8 cellular contexts compared by ENCODE assay signal in genomic region chr1:55212349-55213028, GRCh38. TPM values are rescaled to one million over a fixed set of nuclear protein-coding genes. Genes with fewer than 3 reads are reported as not detected.
A peak's percentile ranks its signal among the peaks of the same experiment; 100 is the strongest.
DNase-seq lines count a peak whose midpoint lies in the region; ATAC-seq and TF ChIP-seq lines count a peak whose summit lies in the region.

No MANE protein-coding gene starts in this region.

- peak overlapping the region; percentile 94; the same call in 1 of the 2 replicates for H3K4me2 ChIP-seq in SK-N-SH

- peaks cover 25 to 49% of the 10 kb centered on the region in 2 experiments; a peak in 3 of 4 replicates for H3K4me1 ChIP-seq in SK-N-SH (ENCODE audit: control insufficient read depth in 1 of 2, insufficient read depth in 2 of 2, low read depth in 1 of 2, low read length in 1 of 2)

- H3K9me3 Mint-ChIP-seq in T-helper 1 cell treated with Interleukin-12 subunit alpha and Interleukin-12 subunit beta and Interleukin-4 antibody, amounts not matched to agents 30 μg/mL and 1 μg/mL, for 36 hours, result no peaks in the 10 kb centered on the region
- H3K9me3 Mint-ChIP-seq in stimulated activated memory B cell treated with anti-CD40 and anti-IgM and Interleukin-4, amounts not matched to agents 10 μg/mL and 1 μg/mL and 100 μg/mL, for 72 hours, result no peaks in the 10 kb centered on the region

- DNase-seq in SK-N-SH (no peak), fibroblast of the aortic adventitia (ENCODE audit: low read depth) (no peak), ACHN (no peak), GF-D8 (lab: John Stamatoyannopoulos, UW) (no peak)

- H3K4me3 Mint-ChIP-seq in T-helper 1 cell treated with Interleukin-12 subunit alpha and Interleukin-12 subunit beta and Interleukin-4 antibody, amounts not matched to agents 30 μg/mL and 1 μg/mL, for 36 hours, result peak overlapping the region; percentile 97
- H3K4me3 Mint-ChIP-seq in stimulated activated memory B cell treated with anti-CD40 and anti-IgM and Interleukin-4, amounts not matched to agents 10 μg/mL and 1 μg/mL and 100 μg/mL, for 72 hours, result peak overlapping the region; percentile 95

- no peak for TF ChIP-seq EP300 in SK-N-SH (IDR thresholded peaks at IDR 0.05; ENCODE audit: borderline replicate concordance in 1 of 2, low read depth in 1 of 2, low read length in 1 of 2)

- H3K9me3 ChIP-seq in SK-N-SH, result no peaks in the 10 kb centered on the region

- in situ Hi-C loops in ACHN (cut with HindIII; ENCODE audit: low pct_ligation_motif_present, low pct_unique_long_range_greater_than_20kb, low sequenced_read_pairs), result no loop called here

- no peaks in the 10 kb centered on the region for H3K9me2 ChIP-seq in SK-N-SH

- peaks cover 58% of the 10 kb centered on the region for H3K4me1 Mint-ChIP-seq in T-helper 1 cell treated with Interleukin-12 subunit alpha and Interleukin-12 subunit beta and Interleukin-4 antibody, amounts not matched to agents 30 μg/mL and 1 μg/mL, for 36 hours (ENCODE audit: low read depth)
- peaks cover 75% of the 10 kb centered on the region for H3K4me1 Mint-ChIP-seq in stimulated activated memory B cell treated with anti-CD40 and anti-IgM and Interleukin-4, amounts not matched to agents 10 μg/mL and 1 μg/mL and 100 μg/mL, for 72 hours

- H3K27me3 Mint-ChIP-seq in T-helper 1 cell treated with Interleukin-12 subunit alpha and Interleukin-12 subunit beta and Interleukin-4 antibody, amounts not matched to agents 30 μg/mL and 1 μg/mL, for 36 hours (ENCODE audit: low read depth), result no peaks in the 10 kb centered on the region
- no peaks in the 10 kb centered on the region for H3K27me3 Mint-ChIP-seq in stimulated activated memory B cell treated with anti-CD40 and anti-IgM and Interleukin-4, amounts not matched to agents 10 μg/mL and 1 μg/mL and 100 μg/mL, for 72 hours

- TF ChIP-seq RAD21 in SK-N-SH (IDR thresholded peaks at IDR 0.05; ENCODE audit: low read length), result no peak

- peaks cover 4 to 5% of the 10 kb centered on the region in 2 experiments for H3K36me3 ChIP-seq in SK-N-SH (replicated peaks in 1 of 2; ENCODE audit: control insufficient read depth in 1 of 2, insufficient read depth in 2 of 2, low read length in 1 of 2)

- no peak overlapping the region; a peak in 1 of 4 replicates for H3K27ac ChIP-seq in SK-N-SH (ENCODE audit: low read depth in 2 of 2, low read length in 1 of 2)

- POLR2A ChIA-PET in SK-N-SH (lab: Yijun Ruan, JAX), result no interaction called here

- peaks cover 76% of the 10 kb centered on the region for H3K79me2 ChIP-seq in SK-N-SH (ENCODE audit: insufficient read depth)

- TF ChIP-seq CTCF in SK-N-SH (IDR thresholded peaks at IDR 0.05), result no peak
- TF ChIP-seq CTCF in fibroblast of the aortic adventitia (IDR thresholded peaks at IDR 0.05; ENCODE audit: insufficient read depth, low read length), result no peak

- peak overlapping the region; percentile 66 for H3K27ac Mint-ChIP-seq in T-helper 1 cell treated with Interleukin-12 subunit alpha and Interleukin-12 subunit beta and Interleukin-4 antibody, amounts not matched to agents 30 μg/mL and 1 μg/mL, for 36 hours
- peak overlapping the region; percentile 99 for H3K27ac Mint-ChIP-seq in stimulated activated memory B cell treated with anti-CD40 and anti-IgM and Interleukin-4, amounts not matched to agents 10 μg/mL and 1 μg/mL and 100 μg/mL, for 72 hours

- H3K36me3 Mint-ChIP-seq in T-helper 1 cell treated with Interleukin-12 subunit alpha and Interleukin-12 subunit beta and Interleukin-4 antibody, amounts not matched to agents 30 μg/mL and 1 μg/mL, for 36 hours (ENCODE audit: low read depth), result peaks cover 14% of the 10 kb centered on the region
- peaks cover 8% of the 10 kb centered on the region for H3K36me3 Mint-ChIP-seq in stimulated activated memory B cell treated with anti-CD40 and anti-IgM and Interleukin-4, amounts not matched to agents 10 μg/mL and 1 μg/mL and 100 μg/mL, for 72 hours

- no peak overlapping the region for H3K9ac ChIP-seq in SK-N-SH

- H2AFZ ChIP-seq in SK-N-SH (ENCODE audit: low read depth), result no peak overlapping the region

- H4K20me1 ChIP-seq in SK-N-SH (ENCODE audit: insufficient read depth), result peaks cover 48% of the 10 kb centered on the region

- WGBS in SK-N-SH (ENCODE audit: low lambda C conversion rate), result 94% methylated on average over 10 of the region's 10 CpGs

- H3F3A ChIP-seq in SK-N-SH (replicated peaks; ENCODE audit: insufficient read depth), result peaks cover 9% of the 10 kb centered on the region

- H3K27me3 ChIP-seq in SK-N-SH (ENCODE audit: insufficient read depth), result no peaks in the 10 kb centered on the region

- CTCF ChIA-PET in SK-N-SH (lab: Yijun Ruan, JAX), result interaction anchor here (0.6 to 1.3 kb wide), 5 partner anchors 59 to 1376 kb away, joined by 3 to 5 read pairs (median 3); no protein-coding TSS in a partner anchor

- H3K4me3 ChIP-seq in SK-N-SH (ENCODE audit: low read depth in 2 of 2, low read length in 1 of 2) (peak overlapping the region in 1 of 2 experiments; percentile 96; a peak in 2 of 4 replicates), fibroblast of the aortic adventitia (ENCODE audit: low read depth, low read length) (peak overlapping the region; percentile 26)

- ATAC-seq in SK-N-SH treated with all-trans-retinoic acid at 6 μM for 48 hours, result no peak
- no peak for ATAC-seq in stimulated activated memory B cell treated with anti-CD40 and anti-IgM and Interleukin-4, amounts not matched to agents 10 μg/mL and 1 μg/mL and 100 μg/mL, for 72 hours
- no peak for ATAC-seq in GM21576 (IDR thresholded peaks at IDR 0.05; ENCODE audit: unreplicated experiment)

TF ChIP-seq in SK-N-SH, 30 proteins besides CTCF, POLR2A, EP300 and RAD21 (continues in another document):
- no peak for TF ChIP-seq JUND (IDR thresholded peaks at IDR 0.05)
- TF ChIP-seq, protein P1, sequence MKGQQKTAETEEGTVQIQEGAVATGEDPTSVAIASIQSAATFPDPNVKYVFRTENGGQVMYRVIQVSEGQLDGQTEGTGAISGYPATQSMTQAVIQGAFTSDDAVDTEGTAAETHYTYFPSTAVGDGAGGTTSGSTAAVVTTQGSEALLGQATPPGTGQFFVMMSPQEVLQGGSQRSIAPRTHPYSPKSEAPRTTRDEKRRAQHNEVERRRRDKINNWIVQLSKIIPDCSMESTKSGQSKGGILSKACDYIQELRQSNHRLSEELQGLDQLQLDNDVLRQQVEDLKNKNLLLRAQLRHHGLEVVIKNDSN (IDR thresholded peaks at IDR 0.05; ENCODE audit: borderline replicate concordance, low read depth), result no peak
- no peak for TF ChIP-seq NRF1 (IDR thresholded peaks at IDR 0.05; ENCODE audit: low read depth, low read length)
- no peak for TF ChIP-seq MXI1 (IDR thresholded peaks at IDR 0.05; ENCODE audit: low read depth, low read length)
- no peak for TF ChIP-seq EZH2phosphoT487 (IDR thresholded peaks at IDR 0.05; ENCODE audit: borderline replicate concordance, low read depth)
- TF ChIP-seq CHD2 (IDR thresholded peaks at IDR 0.05; ENCODE audit: low read length, partially characterized antibody), result no peak
- no peak for TF ChIP-seq RXRA (IDR thresholded peaks at IDR 0.05; ENCODE audit: borderline replicate concordance, low read depth)
- no peak for TF ChIP-seq ELF1 (IDR thresholded peaks at IDR 0.05)

TF ChIP-seq in SK-N-SH treated with all-trans-retinoic acid at 6 μM for 48 hours, 23 proteins besides CTCF, POLR2A, EP300 and RAD21:
- TF ChIP-seq BACH2 (CRISPR knock-in tag; IDR thresholded peaks at IDR 0.05; ENCODE audit: borderline replicate concordance) (no peak), RARB (CRISPR knock-in tag; IDR thresholded peaks at IDR 0.05) (no peak), PATZ1 (CRISPR knock-in tag; IDR thresholded peaks at IDR 0.05; ENCODE audit: borderline replicate concordance) (no peak), ISL1 (CRISPR knock-in tag; IDR thresholded peaks at IDR 0.05) (no peak), ZNF565 (CRISPR knock-in tag; conservative IDR thresholded peaks at IDR 0.05; ENCODE audit: low read depth) (no peak)
- TF ChIP-seq, protein P2, sequence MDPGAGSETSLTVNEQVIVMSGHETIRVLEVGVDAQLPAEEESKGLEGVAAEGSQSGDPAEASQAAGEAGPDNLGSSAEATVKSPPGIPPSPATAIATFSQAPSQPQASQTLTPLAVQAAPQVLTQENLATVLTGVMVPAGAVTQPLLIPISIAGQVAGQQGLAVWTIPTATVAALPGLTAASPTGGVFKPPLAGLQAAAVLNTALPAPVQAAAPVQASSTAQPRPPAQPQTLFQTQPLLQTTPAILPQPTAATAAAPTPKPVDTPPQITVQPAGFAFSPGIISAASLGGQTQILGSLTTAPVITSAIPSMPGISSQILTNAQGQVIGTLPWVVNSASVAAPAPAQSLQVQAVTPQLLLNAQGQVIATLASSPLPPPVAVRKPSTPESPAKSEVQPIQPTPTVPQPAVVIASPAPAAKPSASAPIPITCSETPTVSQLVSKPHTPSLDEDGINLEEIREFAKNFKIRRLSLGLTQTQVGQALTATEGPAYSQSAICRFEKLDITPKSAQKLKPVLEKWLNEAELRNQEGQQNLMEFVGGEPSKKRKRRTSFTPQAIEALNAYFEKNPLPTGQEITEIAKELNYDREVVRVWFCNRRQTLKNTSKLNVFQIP (CRISPR knock-in tag; IDR thresholded peaks at IDR 0.05; ENCODE audit: borderline replicate concordance, low read depth), result no peak
TF ChIP-seq in SK-N-SH treated with all-trans-retinoic acid at 6 μM for 48 hours: peak in this region for 0.

RNA-seq across cellular contexts. Expression of gene USP24, which starts 2.7 kb away (rescaled TPM):
- 8.1 and 8.7 TPM in 2 replicates for polyA plus RNA-seq in SK-N-SH (2012; rRNA removed)
- 5.6 and 6.2 TPM in 2 replicates for polyA plus RNA-seq in SK-N-SH (2012; cell fraction: cytosol; rRNA removed)
- 20.9 and 31.1 TPM in 2 replicates for polyA plus RNA-seq in SK-N-SH (2012; cell fraction: nucleus; rRNA removed)
- total RNA-seq in fibroblast of the aortic adventitia (ENCODE audit: low replicate concordance), result 21.1 and 44.8 TPM in 2 replicates
